In genomic region chr10:97298223-97298571, GRCh38 we compare ENCODE assay signal across 1 cellular context.
TF ChIP-seq lines count a peak whose summit lies in the region.

No MANE protein-coding gene starts in this region.

TF ChIP-seq in K562, 482 proteins besides CTCF, POLR2A, EP300 and RAD21:
- TF ChIP-seq NR2C1 (IDR thresholded peaks at IDR 0.05) (0 out of 2 replicates have a peak, but pooled peaks have one; percentile 5), NR2C1 (tag; IDR thresholded peaks at IDR 0.05) (no peak), TRIM28 (IDR thresholded peaks at IDR 0.05) (no peak), ZFX (CRISPR knock-in tag; IDR thresholded peaks at IDR 0.05) (peak; percentile 34; the same call in 1 of the 2 replicates), EGR1 (conservative IDR thresholded peaks at IDR 0.05) (0 out of 2 replicates have a peak, but pooled peaks have one; percentile 6), LEF1 (IDR thresholded peaks at IDR 0.05) (0 out of 2 replicates have a peak, but pooled peaks have one; percentile 12), ID3 (CRISPR knock-in tag; IDR thresholded peaks at IDR 0.05) (no peak), ID3 (tag; IDR thresholded peaks at IDR 0.05) (0 out of 2 replicates have a peak, but pooled peaks have one; percentile 53)
- TF ChIP-seq, protein P1, sequence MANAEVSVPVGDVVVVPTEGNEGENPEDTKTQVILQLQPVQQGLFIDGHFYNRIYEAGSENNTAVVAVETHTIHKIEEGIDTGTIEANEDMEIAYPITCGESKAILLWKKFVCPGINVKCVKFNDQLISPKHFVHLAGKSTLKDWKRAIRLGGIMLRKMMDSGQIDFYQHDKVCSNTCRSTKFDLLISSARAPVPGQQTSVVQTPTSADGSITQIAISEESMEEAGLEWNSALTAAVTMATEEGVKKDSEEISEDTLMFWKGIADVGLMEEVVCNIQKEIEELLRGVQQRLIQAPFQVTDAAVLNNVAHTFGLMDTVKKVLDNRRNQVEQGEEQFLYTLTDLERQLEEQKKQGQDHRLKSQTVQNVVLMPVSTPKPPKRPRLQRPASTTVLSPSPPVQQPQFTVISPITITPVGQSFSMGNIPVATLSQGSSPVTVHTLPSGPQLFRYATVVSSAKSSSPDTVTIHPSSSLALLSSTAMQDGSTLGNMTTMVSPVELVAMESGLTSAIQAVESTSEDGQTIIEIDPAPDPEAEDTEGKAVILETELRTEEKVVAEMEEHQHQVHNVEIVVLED (CRISPR knock-in tag; IDR thresholded peaks at IDR 0.05): no peak
